Comparison of ENCODE assay signal across 17 cellular contexts in genomic region chr11:88384004-88384677, GRCh38. TPM values are rescaled to one million over a fixed set of nuclear protein-coding genes. Genes with fewer than 3 reads are reported as not detected.
DNase-seq lines count a peak whose midpoint lies in the region; ATAC-seq, FAIRE-seq and TF ChIP-seq lines count a peak whose summit lies in the region.
"Had no signal": no experiment of that assay in that cellular context is flagged by ENCODE, and none has a peak within 500 bp of the region (broad histone marks: within the 10 kb centered on the region; RNA-seq: fewer than 3 reads in every experiment).

No MANE protein-coding gene starts in this region.

- no peak for TF ChIP-seq POLR2A in GM12891 (IDR thresholded peaks at IDR 0.05; ENCODE audit: low read depth, low read length)

- H3K27me3 ChIP-seq in Panc1 (ENCODE audit: control insufficient read depth, insufficient read depth, low read length): no peaks in the 10 kb centered on the region
- H3K27me3 ChIP-seq: ascending aorta; BLaER1 treated with 17β-estradiol and CSF1 and Interleukin-3, amounts not matched to agents 10 nM and 100 nM had no signal

- peak; percentile 9 for FAIRE-seq in GM12891 (lab: Jason Lieb, UNC)
- FAIRE-seq: H1 had no signal

- no peaks in the 10 kb centered on the region for H3K36me3 ChIP-seq in Panc1 (ENCODE audit: control insufficient read depth, insufficient read depth, low read length)
- H3K36me3 ChIP-seq: ascending aorta; BLaER1 treated with 17β-estradiol and CSF1 and Interleukin-3, amounts not matched to agents 10 nM and 100 nM had no signal

- intact Hi-C loops in Panc1 (cut with micrococcal nuclease; ENCODE audit: unreplicated experiment): no loop called here
- intact Hi-C loops in natural killer cell (cut with micrococcal nuclease): no loop called here

- H3K27ac ChIP-seq in Panc1 (ENCODE audit: low read length): 0 out of 2 replicates have a peak overlapping the region, but pooled peaks have one; percentile 10
- H3K27ac ChIP-seq: ascending aorta; BLaER1 treated with 17β-estradiol and CSF1 and Interleukin-3, amounts not matched to agents 10 nM and 100 nM had no signal

- no peaks in the 10 kb centered on the region for H3K9me3 ChIP-seq in Panc1 (ENCODE audit: control insufficient read depth, insufficient read depth, low read depth, low read length)
- H3K9me3 ChIP-seq: ascending aorta had no signal

- H3K27ac Mint-ChIP-seq in natural killer cell: no peak overlapping the region
- H3K27ac Mint-ChIP-seq: activated CD4-positive, alpha-beta T cell treated with anti-CD3 and anti-CD28 coated beads, Interleukin-2, amount 10 ng/mL, durations not matched to agents 24 days and 14 days; activated T-helper 17 cell treated with anti-CD3 and anti-CD28 coated beads, Interleukin-2, amount 50 U/mL, for 72 hours; endodermal cell had no signal

- H3K4me3 Mint-ChIP-seq in natural killer cell: no peak overlapping the region
- H3K4me3 Mint-ChIP-seq: activated CD4-positive, alpha-beta T cell treated with anti-CD3 and anti-CD28 coated beads, Interleukin-2, amount 10 ng/mL, durations not matched to agents 24 days and 14 days; activated T-helper 17 cell treated with anti-CD3 and anti-CD28 coated beads, Interleukin-2, amount 50 U/mL, for 72 hours; endodermal cell had no signal

- no TSS peak for BruUV-seq in Panc1 (replicated peaks; lab: Mats Ljungman, UMichigan)

- no peaks in the 10 kb centered on the region for H3K9me3 Mint-ChIP-seq in natural killer cell
- H3K9me3 Mint-ChIP-seq: activated T-helper 17 cell treated with anti-CD3 and anti-CD28 coated beads, Interleukin-2, amount 50 U/mL, for 72 hours; endodermal cell had no signal

- H3K4me3 ChIP-seq in Panc1 (ENCODE audit: low read depth in 2 of 2, low read length in 2 of 2): no peak overlapping the region
- H3K4me3 ChIP-seq: ascending aorta; BLaER1 treated with 17β-estradiol and CSF1 and Interleukin-3, amounts not matched to agents 10 nM and 100 nM had no signal

- ATAC-seq in Panc1 (peak; percentile 53; the same call in 1 of the 2 replicates), natural killer cell (no peak), HG03175 (IDR thresholded peaks at IDR 0.05; ENCODE audit: unreplicated experiment) (no peak)
- ATAC-seq: activated T-helper 17 cell treated with anti-CD3 and anti-CD28 coated beads, Interleukin-2, amount 50 U/mL, for 72 hours had no signal

- H3K4me1 ChIP-seq in Panc1 (ENCODE audit: control insufficient read depth, insufficient read depth, low read length): no peaks in the 10 kb centered on the region; the same call in 1 of the 2 replicates
- H3K4me1 ChIP-seq: ascending aorta had no signal

- POLR2A ChIA-PET in Panc1 (lab: Charles Lee): no interaction called here

- CTCF ChIA-PET in Panc1 (lab: Charles Lee): no interaction called here

- in situ Hi-C loops in Panc1 (cut with HindIII; ENCODE audit: low pct_unique_long_range_greater_than_20kb, low sequenced_read_pairs): no loop called here

- DNase-seq in GM12891 (ENCODE audit: insufficient read length, low spot score) (no peak), Panc1 (ENCODE audit: low read depth, low spot score) (no peak), dermis blood vessel endothelial cell (peak; percentile 43), myocyte (ENCODE audit: low read depth) (peak; percentile 14), natural killer cell (no peak), NCI-H1694 treated with DMSO at 0.1 percent for 48 hours (lab: John Stamatoyannopoulos, UW) (no peak), NCI-H2227 treated with DMSO at 0.1 percent for 48 hours (lab: John Stamatoyannopoulos, UW) (no peak)
- DNase-seq: activated CD4-positive, alpha-beta T cell treated with anti-CD3 and anti-CD28 coated beads, Interleukin-2, amount 10 ng/mL, durations not matched to agents 24 days and 14 days; endodermal cell; hippocampal formation; NCI-H345 had no signal

- peaks cover 7 to 10% of the 10 kb centered on the region in 2 donors for H3K4me1 Mint-ChIP-seq in natural killer cell
- H3K4me1 Mint-ChIP-seq: endodermal cell had no signal

- no peaks in the 10 kb centered on the region for H3K27me3 Mint-ChIP-seq in natural killer cell (ENCODE audit: low read depth in 2 of 2)
- H3K27me3 Mint-ChIP-seq: activated T-helper 17 cell treated with anti-CD3 and anti-CD28 coated beads, Interleukin-2, amount 50 U/mL, for 72 hours had no signal

- no peaks in the 10 kb centered on the region for H3K36me3 Mint-ChIP-seq in natural killer cell

- TF ChIP-seq CTCF in Panc1 (IDR thresholded peaks at IDR 0.05) (no peak), natural killer cell (IDR thresholded peaks at IDR 0.05) (no peak)

TF ChIP-seq in GM12891, 5 proteins besides CTCF, POLR2A, EP300 and RAD21:
- no peak for TF ChIP-seq PAX5 (IDR thresholded peaks at IDR 0.05; ENCODE audit: insufficient read depth, low read length, severe bottlenecking)
- TF ChIP-seq POU2F2 (IDR thresholded peaks at IDR 0.05; ENCODE audit: low read depth, low read length): no peak
- TF ChIP-seq SPI1 (IDR thresholded peaks at IDR 0.05; ENCODE audit: low read depth, low read length): no peak
- TF ChIP-seq POLR2AphosphoS5 (IDR thresholded peaks at IDR 0.05; ENCODE audit: low read depth, low read length): no peak
- no peak for TF ChIP-seq TAF1 (IDR thresholded peaks at IDR 0.05; ENCODE audit: low read depth, low read length)
TF ChIP-seq in GM12891: peak in this region for 0.

RNA-seq across cellular contexts. Expression of gene CTSC, which starts 46.6 kb away (rescaled TPM):
- 254 TPM for polyA plus RNA-seq in GM12891 (2012; ENCODE audit: low read depth, missing spikeins)
- total RNA-seq in Panc1 (2021; ENCODE audit: unreplicated experiment) (80.2 TPM), dermis blood vessel endothelial cell (57.2 and 78.7 TPM in 2 replicates), myocyte (12.4 and 37.1 TPM in 2 replicates), natural killer cell (100 to 1,000 TPM; 182 to 275 (median 227) TPM)
- 57.2 TPM for polyA plus RNA-seq in Panc1 (2012; ENCODE audit: insufficient read length)
- 6.0 TPM for polyA plus RNA-seq in myocyte (2012)
- total RNA-seq: G401 had no signal

Comparison
In these comparisons a context has a peak if more than half of its experiments do, and no peak if none do; other contexts are left out.
1. DNase-seq: peak in dermis blood vessel endothelial cell (single experiment) and myocyte (single experiment); none in GM12891 (single experiment), Panc1 (single experiment), natural killer cell (single experiment), NCI-H1694 treated with DMSO at 0.1 percent for 48 hours (single experiment) and NCI-H2227 treated with DMSO at 0.1 percent for 48 hours (single experiment).